23 cellular contexts compared by ENCODE assay signal in the genomic region with DNA sequence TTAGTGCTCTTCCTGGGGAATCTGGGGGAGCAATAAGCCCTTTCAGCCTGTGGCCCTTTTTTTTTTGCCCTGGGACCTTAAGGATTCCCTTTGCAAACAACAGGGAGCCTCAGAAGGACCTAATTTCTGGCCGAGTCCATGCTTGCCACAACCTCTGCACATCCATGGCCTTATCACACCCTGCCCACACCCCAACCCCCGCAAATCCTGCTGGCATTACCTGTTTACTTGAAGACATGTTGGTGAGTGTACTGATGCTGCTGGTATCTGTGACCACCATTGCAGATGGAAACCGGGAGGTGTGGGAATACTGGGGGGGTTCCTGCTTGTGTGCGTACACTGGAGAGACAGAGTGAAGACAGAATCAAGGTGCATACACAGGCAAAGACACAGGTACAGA. TPM values are rescaled to one million over a fixed set of nuclear protein-coding genes. Genes with fewer than 3 reads are reported as not detected.
DNase-seq lines count a peak whose midpoint lies in the region; ATAC-seq, FAIRE-seq and TF ChIP-seq lines count a peak whose summit lies in the region.
"Had no signal": no experiment of that assay in that cellular context is flagged by ENCODE, and none has a peak within 500 bp of the region (broad histone marks: within the 10 kb centered on the region; RNA-seq: fewer than 3 reads in every experiment).

No MANE protein-coding gene starts in this region.

- no peak for DNase-seq in activated CD4-positive, alpha-beta T cell treated with anti-CD3 and anti-CD28 coated beads, Interleukin-2, amount 10 ng/mL, durations not matched to agents 24 days and 14 days
- no peak for DNase-seq in activated CD4-positive, alpha-beta T cell treated with anti-CD3 and anti-CD28 coated beads, Interleukin-2, amount 50 U/mL, for 48 hours
- DNase-seq in IMR-90 (no peak), body of pancreas (no peak), kidney (no peak), G401 (ENCODE audit: low spot score) (no peak), cortex of kidney (lab: John Stamatoyannopoulos, UW) (no peak)
- DNase-seq: COR-L47, GDM1, H9, Kasumi-1, NCI-H1048, NCI-H1436, NCI-H2029, NCI-H2171, NCI-H526 had no signal

- H2BK15ac ChIP-seq in IMR-90 (ENCODE audit: low read depth, low read length), result 0 out of 3 replicates have a peak overlapping the region, but pooled peaks have one; percentile 58

- TF ChIP-seq CTCF in IMR-90 (conservative IDR thresholded peaks at IDR 0.05; ENCODE audit: low read depth, low read length), result no peak
- TF ChIP-seq CTCF in body of pancreas (IDR thresholded peaks at IDR 0.05), result no peak
- no peak for TF ChIP-seq CTCF in kidney (IDR thresholded peaks at IDR 0.05; ENCODE audit: borderline replicate concordance, extremely low read depth, insufficient read depth)

- H3K4me3 Mint-ChIP-seq in activated CD4-positive, alpha-beta T cell treated with anti-CD3 and anti-CD28 coated beads, Interleukin-2, amount 10 ng/mL, durations not matched to agents 24 days and 14 days, result peak overlapping the region; percentile 15
- H3K4me3 Mint-ChIP-seq in stimulated activated memory B cell treated with anti-CD40 and anti-IgM and Interleukin-4, amounts not matched to agents 10 μg/mL and 1 μg/mL and 100 μg/mL, for 72 hours, result no peak overlapping the region
- H3K4me3 Mint-ChIP-seq: CD14-positive monocyte, H9 had no signal

- WGBS in IMR-90 (ENCODE audit: extremely low coverage in 2 of 2, insufficient read length in 1 of 2), 2 experiments, result no CpG with 5 or more reads among the region's 4 CpGs
- 85% methylated on average over 2 to 4 of the region's 4 CpGs for WGBS in body of pancreas, 2 donors

- H2BK120ac ChIP-seq in IMR-90 (ENCODE audit: low read depth, low read length), result no peak overlapping the region

- peak overlapping the region; percentile 20 for H2BK5ac ChIP-seq in IMR-90 (ENCODE audit: low read depth, low read length, poor library complexity, severe bottlenecking)

- H3K36me3 ChIP-seq in IMR-90 (ENCODE audit: control insufficient read depth, insufficient read depth, low read length), result no peaks in the 10 kb centered on the region
- peaks cover 6 to 13% of the 10 kb centered on the region in 2 donors for H3K36me3 ChIP-seq in body of pancreas (replicated peaks in 1 of 2; ENCODE audit: insufficient read depth in 1 of 2, low read depth in 2 of 2)
- H3K36me3 ChIP-seq in kidney (ENCODE audit: control insufficient read depth in 1 of 2, insufficient read depth in 2 of 2, low read length in 2 of 2), result peaks cover 33 to 74% of the 10 kb centered on the region in 2 donors
- H3K36me3 ChIP-seq: MG63 had no signal

- no peak overlapping the region for H3K18ac ChIP-seq in IMR-90 (ENCODE audit: low read depth, low read length)

- no peak for ATAC-seq in IMR-90 (ENCODE audit: low read depth)
- ATAC-seq in body of pancreas, result no peak
- ATAC-seq in stimulated activated memory B cell treated with anti-CD40 and anti-IgM and Interleukin-4, amounts not matched to agents 10 μg/mL and 1 μg/mL and 100 μg/mL, for 72 hours, result no peak
- ATAC-seq: PC-3 had no signal

- peak overlapping the region in 1 of 2 experiments; percentile 27; a peak in 2 of 4 replicates for H4K8ac ChIP-seq in IMR-90 (ENCODE audit: low read depth in 2 of 2, low read length in 2 of 2)

- peaks cover 3% of the 10 kb centered on the region; the same call in 1 of the 2 replicates for H3K9me3 ChIP-seq in IMR-90 (ENCODE audit: control insufficient read depth, insufficient read depth, low read length)
- H3K9me3 ChIP-seq in body of pancreas, result no peaks in the 10 kb centered on the region
- no peaks in the 10 kb centered on the region for H3K9me3 ChIP-seq in kidney (ENCODE audit: control insufficient read depth in 1 of 2, low read length in 2 of 2)
- H3K9me3 ChIP-seq: MG63 had no signal

- peaks cover 14% of the 10 kb centered on the region for H3K9me1 ChIP-seq in IMR-90 (ENCODE audit: insufficient read depth, low read length)

- peaks cover 1% of the 10 kb centered on the region for H3K36me3 Mint-ChIP-seq in activated CD4-positive, alpha-beta T cell treated with anti-CD3 and anti-CD28 coated beads, Interleukin-2, amount 10 ng/mL, durations not matched to agents 24 days and 14 days (ENCODE audit: low read depth)
- H3K36me3 Mint-ChIP-seq in stimulated activated memory B cell treated with anti-CD40 and anti-IgM and Interleukin-4, amounts not matched to agents 10 μg/mL and 1 μg/mL and 100 μg/mL, for 72 hours, result peaks cover 7% of the 10 kb centered on the region
- H3K36me3 Mint-ChIP-seq: CD14-positive monocyte had no signal

- peaks cover 33% of the 10 kb centered on the region for H3K4me1 Mint-ChIP-seq in activated CD4-positive, alpha-beta T cell treated with anti-CD3 and anti-CD28 coated beads, Interleukin-2, amount 10 ng/mL, durations not matched to agents 24 days and 14 days
- H3K4me1 Mint-ChIP-seq in stimulated activated memory B cell treated with anti-CD40 and anti-IgM and Interleukin-4, amounts not matched to agents 10 μg/mL and 1 μg/mL and 100 μg/mL, for 72 hours, result peaks cover 18% of the 10 kb centered on the region

- no peak overlapping the region for H2AK9ac ChIP-seq in IMR-90 (replicated peaks; ENCODE audit: low read depth, low read length, poor library complexity)

- no peak overlapping the region for H3K56ac ChIP-seq in IMR-90 (ENCODE audit: extremely low read depth, insufficient read depth, low read length)

- no peaks in the 10 kb centered on the region for H3K79me1 ChIP-seq in IMR-90 (ENCODE audit: low read depth in 1 of 2, low read length in 2 of 2)

- no peak for TF ChIP-seq RAD21 in IMR-90 (IDR thresholded peaks at IDR 0.05; ENCODE audit: low read length)

- H4K91ac ChIP-seq in IMR-90 (ENCODE audit: insufficient read depth, low read depth, low read length), result no peak overlapping the region; the same call in 1 of the 2 replicates

- H3K14ac ChIP-seq in IMR-90 (replicated peaks; ENCODE audit: low read depth, low read length), result no peak overlapping the region

- H2AK5ac ChIP-seq in IMR-90 (ENCODE audit: low read depth, low read length), result peak overlapping the region; percentile 49; the same call in 1 of the 2 replicates

- POLR2A ChIA-PET in IMR-90 (lab: Charles Lee; ENCODE audit: unreplicated experiment), result no interaction called here

- no peaks in the 10 kb centered on the region for H3K9me3 Mint-ChIP-seq in activated CD4-positive, alpha-beta T cell treated with anti-CD3 and anti-CD28 coated beads, Interleukin-2, amount 10 ng/mL, durations not matched to agents 24 days and 14 days
- H3K9me3 Mint-ChIP-seq in stimulated activated memory B cell treated with anti-CD40 and anti-IgM and Interleukin-4, amounts not matched to agents 10 μg/mL and 1 μg/mL and 100 μg/mL, for 72 hours, result peaks cover 4% of the 10 kb centered on the region
- H3K9me3 Mint-ChIP-seq: CD14-positive monocyte had no signal

- H3K9ac ChIP-seq in IMR-90 (ENCODE audit: low read depth, low read length) (no peak overlapping the region), kidney (ENCODE audit: low read length in 2 of 2) (no peak overlapping the region)

- TF ChIP-seq POLR2A in IMR-90 (IDR thresholded peaks at IDR 0.05; ENCODE audit: low read depth, low read length) (no peak), body of pancreas (IDR thresholded peaks at IDR 0.05) (no peak)

- H3K27me3 ChIP-seq in IMR-90 (ENCODE audit: control insufficient read depth, insufficient read depth, low read length) (no peaks in the 10 kb centered on the region), body of pancreas (no peaks in the 10 kb centered on the region)
- H3K27me3 ChIP-seq: MG63 had no signal

- intact Hi-C loops in activated CD4-positive, alpha-beta T cell treated with anti-CD3 and anti-CD28 coated beads, Interleukin-2, amount 10 ng/mL, durations not matched to agents 24 days and 14 days (cut with micrococcal nuclease), result loop anchor here (2.0 kb wide), 1 partner anchor 66 kb away; no protein-coding TSS in a partner anchor
- intact Hi-C loops in IMR-90 (cut with micrococcal nuclease) (no loop called here), body of pancreas (cut with DNase I) (no loop called here), kidney (cut with DNase I) (no loop called here)

- peaks cover 15% of the 10 kb centered on the region for H3K27me3 Mint-ChIP-seq in activated CD4-positive, alpha-beta T cell treated with anti-CD3 and anti-CD28 coated beads, Interleukin-2, amount 10 ng/mL, durations not matched to agents 24 days and 14 days
- no peaks in the 10 kb centered on the region for H3K27me3 Mint-ChIP-seq in stimulated activated memory B cell treated with anti-CD40 and anti-IgM and Interleukin-4, amounts not matched to agents 10 μg/mL and 1 μg/mL and 100 μg/mL, for 72 hours

- H3K4ac ChIP-seq in IMR-90 (ENCODE audit: low read depth, low read length), result no peak overlapping the region

- in situ Hi-C loops in IMR-90 (cut with MboI; ENCODE audit: low sequenced_read_pairs), result no loop called here
- in situ Hi-C loops in G401 (cut with HindIII; ENCODE audit: low sequenced_read_pairs), result no loop called here

- H3K4me1 ChIP-seq in IMR-90 (ENCODE audit: control insufficient read depth, insufficient read depth, low read length) (peaks cover 11% of the 10 kb centered on the region; the same call in 1 of the 2 replicates), body of pancreas (peaks cover 34% of the 10 kb centered on the region), kidney (ENCODE audit: control insufficient read depth in 1 of 2, insufficient read depth in 1 of 2, low read depth in 1 of 2, low read length in 2 of 2) (peaks cover 9 to 29% of the 10 kb centered on the region in 2 donors)

- H4K20me1 ChIP-seq in IMR-90 (ENCODE audit: insufficient read depth, low read length), result no peaks in the 10 kb centered on the region

- H2BK20ac ChIP-seq in IMR-90 (ENCODE audit: low read depth, low read length), result no peak overlapping the region

- BruUV-seq in IMR-90 (replicated peaks; lab: Mats Ljungman, UMichigan), result no TSS peak

- no peak overlapping the region for H3K4me3 ChIP-seq in IMR-90 (ENCODE audit: insufficient read depth, low read depth, low read length)
- H3K4me3 ChIP-seq in body of pancreas, result no peak overlapping the region
- no peak overlapping the region for H3K4me3 ChIP-seq in kidney (ENCODE audit: low read length in 2 of 2)
- H3K4me3 ChIP-seq: MG63 had no signal

- H2AFZ ChIP-seq in IMR-90 (replicated peaks; ENCODE audit: low read length, poor library complexity), result no peak overlapping the region

- peak overlapping the region; percentile 55 for H3K27ac Mint-ChIP-seq in activated CD4-positive, alpha-beta T cell treated with anti-CD3 and anti-CD28 coated beads, Interleukin-2, amount 10 ng/mL, durations not matched to agents 24 days and 14 days
- no peak overlapping the region for H3K27ac Mint-ChIP-seq in stimulated activated memory B cell treated with anti-CD40 and anti-IgM and Interleukin-4, amounts not matched to agents 10 μg/mL and 1 μg/mL and 100 μg/mL, for 72 hours
- H3K27ac Mint-ChIP-seq: CD14-positive monocyte, H9 had no signal

- no peak overlapping the region for H4K5ac ChIP-seq in IMR-90 (ENCODE audit: low read depth, low read length)

- dilution Hi-C loops in IMR-90 (cut with HindIII; ENCODE audit: low sequenced_read_pairs, unreplicated experiment), result no loop called here

- H3K23ac ChIP-seq in IMR-90 (ENCODE audit: low read depth, low read length), result no peak overlapping the region

- H3K4me2 ChIP-seq in IMR-90 (ENCODE audit: low read depth, low read length), result no peak overlapping the region

- FAIRE-seq in kidney (lab: Jason Lieb, UNC), result no peak
- FAIRE-seq: HTR-8/SVneo had no signal

- CTCF ChIA-PET in IMR-90 (lab: Yijun Ruan, JAX), result no interaction called here

- H3K27ac ChIP-seq in IMR-90 (ENCODE audit: insufficient read depth, low read length) (no peak overlapping the region), body of pancreas (peak overlapping the region; percentile 25 to 66 (median 50)), kidney (ENCODE audit: low read depth in 2 of 2, low read length in 2 of 2) (peak overlapping the region; percentile 20 to 74)
- H3K27ac ChIP-seq: 22Rv1, RWPE1 had no signal

RNA-seq across cellular contexts. Expression of a gene that starts 46.0 kb away (rescaled TPM):
- total RNA-seq in activated CD4-positive, alpha-beta T cell treated with anti-CD3 and anti-CD28 coated beads, Interleukin-2, amount 10 ng/mL, durations not matched to agents 24 days and 14 days, result 2.2 and 2.9 TPM in 2 replicates
- total RNA-seq in IMR-90 (2012; rRNA removed) (not detected in 2 replicates), body of pancreas (10 to 100 TPM; 22.3 to 37.6 TPM), kidney (185 TPM)
- polyA plus RNA-seq in IMR-90 (2012; rRNA removed) (not detected in 2 replicates), kidney (ENCODE audit: insufficient read depth, low read depth, low replicate concordance) (84.1 TPM)
- polyA plus RNA-seq in IMR-90 (2012; cell fraction: cytosol; rRNA removed), result not detected in 2 replicates
- polyA plus RNA-seq in IMR-90 (2012; cell fraction: nucleus; rRNA removed; ENCODE audit: low replicate concordance), result 0.05 TPM in 1 of 2 replicates, not detected in the other
- total RNA-seq in G401 (2014; rRNA removed; shearing (Covaris generic)), result not detected in 2 replicates
- total RNA-seq: H9 had no signal
- polyA plus RNA-seq: CD14-positive monocyte had no signal

RNA-seq across cellular contexts. Expression of a gene that starts 55.6 kb away (rescaled TPM):
- total RNA-seq in activated CD4-positive, alpha-beta T cell treated with anti-CD3 and anti-CD28 coated beads, Interleukin-2, amount 10 ng/mL, durations not matched to agents 24 days and 14 days, result 46.6 and 50.0 TPM in 2 replicates
- 26.7 and 32.2 TPM in 2 replicates for total RNA-seq in IMR-90 (2012; rRNA removed)
- polyA plus RNA-seq in IMR-90 (2012; rRNA removed), result 11.2 and 12.5 TPM in 2 replicates
- 1.4 and 1.9 TPM in 2 replicates for polyA plus RNA-seq in IMR-90 (2012; cell fraction: cytosol; rRNA removed)
- 3.3 and 28.4 TPM in 2 replicates for polyA plus RNA-seq in IMR-90 (2012; cell fraction: nucleus; rRNA removed; ENCODE audit: low replicate concordance)
- total RNA-seq in body of pancreas, result 10 to 100 TPM; 10.9 to 20.5 TPM
- 26.9 TPM for total RNA-seq in kidney
- 14.0 TPM for polyA plus RNA-seq in kidney (ENCODE audit: insufficient read depth, low read depth, low replicate concordance)
- total RNA-seq in G401 (2014; rRNA removed; shearing (Covaris generic)), result 23.0 and 43.7 TPM in 2 replicates
